In genomic region chr17:77472837-77473214, GRCh38 we compare ENCODE assay signal across 9 cellular contexts.
A peak's percentile ranks its signal among the peaks of the same experiment; 100 is the strongest.
DNase-seq lines count a peak whose midpoint lies in the region; ATAC-seq and TF ChIP-seq lines count a peak whose summit lies in the region.
"Had no signal": no experiment of that assay in that cellular context is flagged by ENCODE, and none has a peak within 500 bp of the region (broad histone marks: within the 10 kb centered on the region; RNA-seq: fewer than 3 reads in every experiment).

No MANE protein-coding gene starts in this region.

- H2BK5ac ChIP-seq in neuronal stem cell (ENCODE audit: low read length): no peak overlapping the region

- H4K20me1 ChIP-seq in DOHH2 (ENCODE audit: control insufficient read depth, insufficient read depth, low read depth, low read length) (peaks cover 28% of the 10 kb centered on the region), OCI-LY3 (ENCODE audit: insufficient read depth, low read length) (no peaks in the 10 kb centered on the region)

- DNase-seq in endodermal cell (no peak), neuronal stem cell (ENCODE audit: low spot score) (no peak)
- no peak for DNase-seq in stimulated activated CD4-positive, alpha-beta T cell treated with anti-CD3 and anti-CD28 coated beads, Interleukin-4, amount 100 ng/mL, for 4 hours

- H3F3A ChIP-seq in DOHH2 (ENCODE audit: control insufficient read depth, insufficient read depth): peaks cover 16% of the 10 kb centered on the region

- peaks cover 80% of the 10 kb centered on the region for H3K4me1 ChIP-seq in DOHH2 (ENCODE audit: control insufficient read depth, low read length)
- H3K4me1 ChIP-seq in OCI-LY3 (ENCODE audit: low read length): peaks cover 27% of the 10 kb centered on the region
- H3K4me1 ChIP-seq in endodermal cell (ENCODE audit: control insufficient read depth, insufficient read depth, low read length): peaks cover 26% of the 10 kb centered on the region
- H3K4me1 ChIP-seq in neuronal stem cell (ENCODE audit: control insufficient read depth in 2 of 2, insufficient read depth in 1 of 2, low read depth in 1 of 2, low read length in 2 of 2): peaks cover 49 to 59% of the 10 kb centered on the region in 2 donors

- WGBS in endodermal cell (ENCODE audit: insufficient coverage in 1 of 2, insufficient read length in 1 of 2), 2 experiments: 59 to 78% methylated on average over 4 of the region's 4 CpGs
- WGBS in neuronal stem cell (ENCODE audit: extremely low coverage in 2 of 2, insufficient read length in 2 of 2, insufficient replicate concordance in 1 of 2), 2 donors: no CpG with 5 or more reads among the region's 4 CpGs

- no peak overlapping the region for H3K14ac ChIP-seq in neuronal stem cell (ENCODE audit: low read length)

- no peak overlapping the region for H4K91ac ChIP-seq in neuronal stem cell (ENCODE audit: low read depth, low read length, poor library complexity)

- no peak overlapping the region for H3K4me3 Mint-ChIP-seq in endodermal cell

- no peak overlapping the region for H4K8ac ChIP-seq in neuronal stem cell (ENCODE audit: low read depth, low read length)

- H3K23ac ChIP-seq in neuronal stem cell (ENCODE audit: low read depth, low read length, poor library complexity): no peak overlapping the region

- H2BK15ac ChIP-seq in neuronal stem cell (ENCODE audit: low read length): no peak overlapping the region

- H3K27me3 Mint-ChIP-seq in endodermal cell (ENCODE audit: insufficient read depth): no peaks in the 10 kb centered on the region

- H3K4ac ChIP-seq in neuronal stem cell (ENCODE audit: low read length): no peak overlapping the region

- H3K9ac ChIP-seq in OCI-LY3 (ENCODE audit: low read length) (no peak overlapping the region), endodermal cell (ENCODE audit: extremely low read depth, low read length, poor library complexity, severe bottlenecking) (no peak overlapping the region), neuronal stem cell (ENCODE audit: low read depth, low read length, poor library complexity) (no peak overlapping the region)

- no peak overlapping the region; the same call in 1 of the 2 replicates for H2AFZ ChIP-seq in OCI-LY3 (ENCODE audit: low read depth, low read length)
- H2AFZ ChIP-seq in neuronal stem cell (ENCODE audit: low read length): no peak overlapping the region

- ATAC-seq in GM21381 (IDR thresholded peaks at IDR 0.05; ENCODE audit: unreplicated experiment): no peak
- ATAC-seq in HG03097 (IDR thresholded peaks at IDR 0.05; ENCODE audit: low FRiP score, unreplicated experiment): no peak
- ATAC-seq in HG03159 (IDR thresholded peaks at IDR 0.05; ENCODE audit: unreplicated experiment): no peak

- no peak overlapping the region for H2AK5ac ChIP-seq in neuronal stem cell (ENCODE audit: low read depth, low read length)

- peak overlapping the region; percentile 82 for H3K18ac ChIP-seq in neuronal stem cell (ENCODE audit: low read length)

- peaks cover 98% of the 10 kb centered on the region for H3K36me3 ChIP-seq in DOHH2 (ENCODE audit: control insufficient read depth, low read length)
- no peaks in the 10 kb centered on the region for H3K36me3 ChIP-seq in OCI-LY3 (replicated peaks; ENCODE audit: low read depth, low read length)
- H3K36me3 ChIP-seq in endodermal cell (ENCODE audit: control insufficient read depth, insufficient read depth, low read length): peaks cover 10% of the 10 kb centered on the region
- H3K36me3 ChIP-seq in neuronal stem cell (replicated peaks in 1 of 2; ENCODE audit: control insufficient read depth in 2 of 2, insufficient read depth in 2 of 2, low read length in 2 of 2): peaks cover 9 to 49% of the 10 kb centered on the region in 2 donors

- peaks cover 27% of the 10 kb centered on the region for H3K79me1 ChIP-seq in neuronal stem cell (ENCODE audit: low read depth, low read length)

- peak overlapping the region; percentile 79 for H3K27ac Mint-ChIP-seq in endodermal cell

- H3K36me3 Mint-ChIP-seq in endodermal cell (ENCODE audit: low read depth): peaks cover 29% of the 10 kb centered on the region

- TF ChIP-seq CTCF in DOHH2 (IDR thresholded peaks at IDR 0.05; ENCODE audit: low read depth, low read length, poor library complexity, severe bottlenecking) (no peak), OCI-LY3 (IDR thresholded peaks at IDR 0.05; ENCODE audit: low read depth, low read length) (no peak), endodermal cell (conservative IDR thresholded peaks at IDR 0.05) (no peak)

- peak overlapping the region; percentile 84 for H2BK120ac ChIP-seq in neuronal stem cell (ENCODE audit: low read depth, low read length)

- H3K79me2 ChIP-seq in DOHH2 (ENCODE audit: control insufficient read depth, low read length): peaks cover 100% of the 10 kb centered on the region
- no peaks in the 10 kb centered on the region; the same call in 1 of the 2 replicates for H3K79me2 ChIP-seq in OCI-LY3 (ENCODE audit: low read length)

- H3K4me1 Mint-ChIP-seq in endodermal cell: peaks cover 68% of the 10 kb centered on the region

- H3K27ac ChIP-seq in DOHH2 (ENCODE audit: low read depth, low read length): peak overlapping the region; percentile 90
- no peak overlapping the region for H3K27ac ChIP-seq in OCI-LY3 (ENCODE audit: low read length)
- peak overlapping the region; percentile 95 for H3K27ac ChIP-seq in endodermal cell (ENCODE audit: low read depth, low read length)
- H3K27ac ChIP-seq in neuronal stem cell (replicated peaks; ENCODE audit: low read length): peak overlapping the region; percentile 100
- H3K27ac ChIP-seq: HL-60 had no signal

- H3K9me3 Mint-ChIP-seq in endodermal cell: no peaks in the 10 kb centered on the region

- no peaks in the 10 kb centered on the region for H3K27me3 ChIP-seq in DOHH2 (ENCODE audit: control insufficient read depth, low read length)
- no peaks in the 10 kb centered on the region for H3K27me3 ChIP-seq in OCI-LY3 (ENCODE audit: low read depth, low read length)
- no peaks in the 10 kb centered on the region for H3K27me3 ChIP-seq in endodermal cell (ENCODE audit: control insufficient read depth, insufficient read depth, low read length, poor library complexity, severe bottlenecking)
- H3K27me3 ChIP-seq in neuronal stem cell (ENCODE audit: control insufficient read depth in 3 of 3, insufficient read depth in 3 of 3, low read depth in 1 of 3, low read length in 3 of 3): no peaks in the 10 kb centered on the region

- H3K9me3 ChIP-seq in DOHH2 (ENCODE audit: control insufficient read depth, insufficient read depth, low read length) (no peaks in the 10 kb centered on the region), OCI-LY3 (ENCODE audit: insufficient read depth, low read length) (no peaks in the 10 kb centered on the region), endodermal cell (ENCODE audit: control insufficient read depth, low read length) (no peaks in the 10 kb centered on the region), neuronal stem cell (replicated peaks in 1 of 2; ENCODE audit: control insufficient read depth in 2 of 2, insufficient read depth in 1 of 2, low read depth in 1 of 2, low read length in 2 of 2) (no peaks in the 10 kb centered on the region)

- H2BK12ac ChIP-seq in neuronal stem cell (ENCODE audit: low read length): no peak overlapping the region

- peak overlapping the region; percentile 62 for H3K4me3 ChIP-seq in DOHH2 (ENCODE audit: low read length)
- no peak overlapping the region for H3K4me3 ChIP-seq in OCI-LY3 (ENCODE audit: low read length)
- no peak overlapping the region for H3K4me3 ChIP-seq in endodermal cell (ENCODE audit: low read length)
- H3K4me3 ChIP-seq in neuronal stem cell (ENCODE audit: low read length in 2 of 2): peak overlapping the region in 1 of 2 donors; percentile 7

- no peaks in the 10 kb centered on the region for H3K9me2 ChIP-seq in DOHH2 (replicated peaks; ENCODE audit: control insufficient read depth, low read length)

- H3K4me2 ChIP-seq in DOHH2 (ENCODE audit: low read length) (peak overlapping the region; percentile 69), OCI-LY3 (ENCODE audit: low read length) (peak overlapping the region; percentile 47), neuronal stem cell (ENCODE audit: insufficient read depth, low read length, poor library complexity, severe bottlenecking) (peak overlapping the region; percentile 21)
